9 cellular contexts compared by ENCODE assay signal in the genomic region with DNA sequence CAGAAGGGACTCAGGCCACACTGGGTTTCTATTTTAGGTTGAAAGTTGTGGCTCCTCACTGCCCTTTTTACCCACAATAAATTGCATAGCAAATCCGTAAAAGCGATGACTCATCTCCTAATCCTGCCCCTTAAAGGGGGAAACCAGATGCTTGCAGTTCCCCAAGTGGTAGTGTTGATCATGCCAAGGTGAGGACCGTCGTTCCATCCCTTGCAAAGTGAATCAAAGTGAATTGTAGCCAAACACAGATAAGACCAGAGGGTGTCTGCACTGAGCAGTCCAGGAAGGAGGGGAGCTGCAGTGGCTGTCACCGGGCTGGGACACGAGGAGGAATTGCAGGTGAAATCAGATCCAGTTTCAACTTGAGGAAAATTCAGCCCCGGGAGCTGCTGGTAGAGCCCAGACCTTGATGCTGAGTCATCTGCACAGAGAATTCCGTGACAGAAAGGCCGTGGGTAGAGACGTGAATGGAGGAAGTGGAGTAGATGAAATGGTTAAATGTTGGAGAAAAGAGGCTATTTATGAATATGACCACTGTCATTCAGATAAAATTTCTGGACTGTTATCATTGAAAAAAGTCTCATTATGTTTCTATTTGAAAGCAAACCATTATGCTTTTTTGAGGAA. TPM values are rescaled to one million over a fixed set of nuclear protein-coding genes. Genes with fewer than 3 reads are reported as not detected.
A peak's percentile ranks its signal among the peaks of the same experiment; 100 is the strongest.
DNase-seq lines count a peak whose midpoint lies in the region; ATAC-seq and TF ChIP-seq lines count a peak whose summit lies in the region.
"Had no signal": no experiment of that assay in that cellular context is flagged by ENCODE, and none has a peak within 500 bp of the region (broad histone marks: within the 10 kb centered on the region; RNA-seq: fewer than 3 reads in every experiment).

No MANE protein-coding gene starts in this region.

- TF ChIP-seq CTCF in upper lobe of left lung (IDR thresholded peaks at IDR 0.05) = no peak

- ATAC-seq in GM21529 (IDR thresholded peaks at IDR 0.05; ENCODE audit: unreplicated experiment) (peak; percentile 72), upper lobe of left lung (ENCODE audit: low FRiP score in 2 of 2) (no peak), HG02885 (IDR thresholded peaks at IDR 0.05; ENCODE audit: poor library complexity, unreplicated experiment) (no peak)

- WGBS in upper lobe of left lung, 2 donors = 70 to 76% methylated on average over 10 of the region's 10 CpGs

- no peak for TF ChIP-seq POLR2A in upper lobe of left lung (IDR thresholded peaks at IDR 0.05)

- no peak overlapping the region for H3K4me3 ChIP-seq in upper lobe of left lung

- no peaks in the 10 kb centered on the region for H3K9me3 ChIP-seq in upper lobe of left lung

- no peaks in the 10 kb centered on the region for H3K27me3 ChIP-seq in upper lobe of left lung

- no peaks in the 10 kb centered on the region for H3K4me1 ChIP-seq in upper lobe of left lung

- H3K27ac ChIP-seq in epithelial cell of prostate = peak overlapping the region; percentile 88
- no peak overlapping the region for H3K27ac ChIP-seq in upper lobe of left lung
- no peak overlapping the region for H3K27ac ChIP-seq in substantia nigra (ENCODE audit: low read depth, low read length, poor library complexity, severe bottlenecking)
- H3K27ac ChIP-seq: HL-60 had no signal

- no peak for TF ChIP-seq EP300 in upper lobe of left lung (IDR thresholded peaks at IDR 0.05)

- DNase-seq in AG20443 (ENCODE audit: low spot score) (peak; percentile 64), NCI-H460 (ENCODE audit: extremely low read depth, low read depth) (peak; percentile 25), epithelial cell of prostate (ENCODE audit: low read depth, low spot score) (peak; percentile 49), upper lobe of left lung (no peak), substantia nigra (lab: John Stamatoyannopoulos, UW) (no peak)
- DNase-seq in stimulated activated CD4-positive, alpha-beta T cell treated with anti-CD3 and anti-CD28 coated beads, Interleukin-4, amount 100 ng/mL, for 1 hour = no peak

- peaks cover 18 to 89% (median 63%) of the 10 kb centered on the region in 4 donors for H3K36me3 ChIP-seq in upper lobe of left lung

RNA-seq across cellular contexts. Expression of a gene that starts 44.2 kb away (rescaled TPM):
- total RNA-seq in NCI-H460 (2014; rRNA removed; shearing (Covaris generic)) = 32.6 and 38.8 TPM in 2 replicates
- 72.8 and 98.6 TPM in 2 replicates for polyA plus RNA-seq in NCI-H460 (2014; cell fraction: nucleus; rRNA removed)
- 1 to 10 TPM; 3.1 to 7.1 (median 5.9) TPM for total RNA-seq in upper lobe of left lung

Comparison
In these comparisons a context has a peak if more than half of its experiments do, and no peak if none do; other contexts are left out.
1. DNase-seq: peak in AG20443 (single experiment), NCI-H460 (single experiment) and epithelial cell of prostate (single experiment); none in upper lobe of left lung (0 of 2), substantia nigra (0 of 49) and stimulated activated CD4-positive, alpha-beta T cell treated with anti-CD3 and anti-CD28 coated beads, Interleukin-4, amount 100 ng/mL, for 1 hour (single experiment).